ENCODE assay signal across 9 cellular contexts in genomic region chr18:10015941-10016819, GRCh38.
DNase-seq lines count a peak whose midpoint lies in the region; ATAC-seq and TF ChIP-seq lines count a peak whose summit lies in the region.
"Had no signal": no experiment of that assay in that cellular context is flagged by ENCODE, and none has a peak within 500 bp of the region (broad histone marks: within the 10 kb centered on the region; RNA-seq: fewer than 3 reads in every experiment).

No MANE protein-coding gene starts in this region.

- peak overlapping the region in 1 of 3 donors; percentile 0 for H3K27ac ChIP-seq in thyroid gland
- H3K27ac ChIP-seq: 22Rv1 had no signal

- H3K4me3 ChIP-seq in thyroid gland (replicated peaks in 1 of 3) = no peak overlapping the region

- ATAC-seq in left ventricle myocardium superior (peak; percentile 84), HG02852 (IDR thresholded peaks at IDR 0.05; ENCODE audit: unreplicated experiment) (no peak), HG03159 (IDR thresholded peaks at IDR 0.05; ENCODE audit: unreplicated experiment) (no peak), HG03571 (IDR thresholded peaks at IDR 0.05; ENCODE audit: unreplicated experiment) (no peak)

- TF ChIP-seq CTCF in thyroid gland (IDR thresholded peaks at IDR 0.05) = peak in 2 of 6 experiments; percentile 21 to 26

- H3K4me1 ChIP-seq in thyroid gland = peaks cover 0 to 11% of the 10 kb centered on the region in 2 donors

- DNase-seq in DMS 273 (lab: John Stamatoyannopoulos, UW; ENCODE audit: unreplicated experiment) (peak; percentile 9), DMS 273 treated with DMSO at 0.1 percent for 48 hours (lab: John Stamatoyannopoulos, UW) (no peak), SW480 (ENCODE audit: low spot score) (peak; percentile 85), left ventricle myocardium superior (no peak), thyroid gland (peak; percentile 69 to 77)

- TF ChIP-seq POLR2A in thyroid gland (IDR thresholded peaks at IDR 0.05) = no peak

- H3K27me3 ChIP-seq in thyroid gland = no peaks in the 10 kb centered on the region

- 43 to 52% methylated on average over 7 of the region's 7 CpGs for WGBS in thyroid gland, 2 donors

- intact Hi-C loops in left ventricle myocardium superior (cut with micrococcal nuclease) = no loop called here
- intact Hi-C loops in thyroid gland (cut with DNase I) = no loop called here

- no peaks in the 10 kb centered on the region for H3K9me3 ChIP-seq in thyroid gland

- H3K36me3 ChIP-seq in thyroid gland = no peaks in the 10 kb centered on the region

Comparison
In these comparisons a context has a peak if more than half of its experiments do, and no peak if none do; other contexts are left out.
1. DNase-seq: peak in DMS 273 (single experiment), SW480 (single experiment) and thyroid gland (2 of 2); none in DMS 273 treated with DMSO at 0.1 percent for 48 hours (single experiment) and left ventricle myocardium superior (single experiment).